1 cellular context compared by ENCODE assay signal in genomic region chr17:18040287-18040858, GRCh38.
TF ChIP-seq lines count a peak whose summit lies in the region.

No MANE protein-coding gene starts in this region.

TF ChIP-seq in SK-N-SH treated with all-trans-retinoic acid at 6 μM for 48 hours, 23 proteins besides CTCF, POLR2A, EP300 and RAD21 (continued from another document):
- TF ChIP-seq PATZ1 (CRISPR knock-in tag; IDR thresholded peaks at IDR 0.05; ENCODE audit: borderline replicate concordance) (no peak), CSDC2 (CRISPR knock-in tag; IDR thresholded peaks at IDR 0.05) (no peak), TOX (CRISPR knock-in tag; IDR thresholded peaks at IDR 0.05; ENCODE audit: borderline replicate concordance) (no peak), TSHZ2 (CRISPR knock-in tag; IDR thresholded peaks at IDR 0.05) (no peak), ZNF565 (CRISPR knock-in tag; conservative IDR thresholded peaks at IDR 0.05; ENCODE audit: low read depth) (no peak)
